In genomic region chr2:74008761-74009395, GRCh38 we compare ENCODE assay signal across 1 cellular context.
TF ChIP-seq lines count a peak whose summit lies in the region.

No MANE protein-coding gene starts in this region.

TF ChIP-seq in GM23338, 12 proteins besides CTCF, POLR2A, EP300 and RAD21 (continued from another document):
- no peak for TF ChIP-seq ZNF462 (CRISPR knock-in tag; IDR thresholded peaks at IDR 0.05)
- no peak for TF ChIP-seq POLR2AphosphoS5 (IDR thresholded peaks at IDR 0.05; ENCODE audit: low read depth)
- no peak for TF ChIP-seq ZNF331 (CRISPR knock-in tag; IDR thresholded peaks at IDR 0.05; ENCODE audit: low read depth)
- TF ChIP-seq JUNB (IDR thresholded peaks at IDR 0.05; ENCODE audit: unreplicated experiment), result no peak
- no peak for TF ChIP-seq ETS1 (IDR thresholded peaks at IDR 0.05)
- no peak for TF ChIP-seq NANOG (IDR thresholded peaks at IDR 0.05; ENCODE audit: borderline replicate concordance)
- no peak for TF ChIP-seq EZH2 (IDR thresholded peaks at IDR 0.05; ENCODE audit: low read depth, unreplicated experiment)
- TF ChIP-seq EZH2phosphoT487 (IDR thresholded peaks at IDR 0.05; ENCODE audit: unreplicated experiment), result no peak
- TF ChIP-seq STAT1 (IDR thresholded peaks at IDR 0.05; ENCODE audit: unreplicated experiment), result no peak
- TF ChIP-seq REST (IDR thresholded peaks at IDR 0.05; ENCODE audit: unreplicated experiment), result no peak
